Comparison of ENCODE assay signal across 17 cellular contexts in genomic region chr20:50266293-50267040, GRCh38.
DNase-seq lines count a peak whose midpoint lies in the region; ATAC-seq and TF ChIP-seq lines count a peak whose summit lies in the region.
"Had no signal": no experiment of that assay in that cellular context is flagged by ENCODE, and none has a peak within 500 bp of the region (broad histone marks: within the 10 kb centered on the region; RNA-seq: fewer than 3 reads in every experiment).

No MANE protein-coding gene starts in this region.

- no peak for DNase-seq in right cardiac atrium
- DNase-seq in right atrium auricular region (ENCODE audit: low spot score), result no peak
- no peak for DNase-seq in epithelial cell of prostate (ENCODE audit: low read depth, low spot score)
- DNase-seq in osteocyte (ENCODE audit: extremely low spot score, unreplicated experiment), result no peak
- no peak for DNase-seq in NCI-H510A treated with DMSO at 0.1 percent for 48 hours (lab: John Stamatoyannopoulos, UW)
- DNase-seq in GOT3 (lab: John Stamatoyannopoulos, UW), result no peak
- no peak for DNase-seq in occipital lobe (lab: John Stamatoyannopoulos, UW)
- DNase-seq: activated CD4-positive, alpha-beta T cell treated with anti-CD3 and anti-CD28 coated beads, Interleukin-2, amount 50 U/mL, for 48 hours; amniotic stem cell; CD4-positive, CD25-positive, alpha-beta regulatory T cell; MG63; NCI-H1930; NCI-H526; stimulated activated CD4-positive, alpha-beta T cell treated with anti-CD3 and anti-CD28 coated beads, Interleukin-1b, Interleukin-23, amount 100 ng/mL, for 48 hours had no signal

- peak overlapping the region; percentile 7 for H3K27ac Mint-ChIP-seq in osteocyte (ENCODE audit: unreplicated experiment)
- H3K27ac Mint-ChIP-seq: CD4-positive, CD25-positive, alpha-beta regulatory T cell had no signal

- H3K27me3 Mint-ChIP-seq in osteocyte (ENCODE audit: unreplicated experiment), result no peaks in the 10 kb centered on the region

- no peaks in the 10 kb centered on the region for H3K9me3 Mint-ChIP-seq in osteocyte (ENCODE audit: unreplicated experiment)
- H3K9me3 Mint-ChIP-seq: activated T-helper 1 cell treated with anti-CD3 and anti-CD28 coated beads, Interleukin-12 subunit alpha, Interleukin-12 subunit beta, Interleukin-2, Interleukin-4 antibody, amounts not matched to agents 30 ng/mL and 10 ng/mL and 1 ng/mL, durations not matched to agents 14 hours and 24 hours and 36 hours; CD4-positive, CD25-positive, alpha-beta regulatory T cell had no signal

- peaks cover 6% of the 10 kb centered on the region for H3K4me1 Mint-ChIP-seq in osteocyte (ENCODE audit: unreplicated experiment)
- H3K4me1 Mint-ChIP-seq: CD4-positive, CD25-positive, alpha-beta regulatory T cell had no signal

- no peaks in the 10 kb centered on the region for H3K9me3 ChIP-seq in right cardiac atrium (ENCODE audit: control insufficient read depth, low read length)
- no peaks in the 10 kb centered on the region for H3K9me3 ChIP-seq in right atrium auricular region
- H3K9me3 ChIP-seq: MG63, testis had no signal

- peak; percentile 12 to 20 for ATAC-seq in right cardiac atrium
- ATAC-seq in HG03159 (IDR thresholded peaks at IDR 0.05; ENCODE audit: unreplicated experiment), result no peak

- no peak overlapping the region for H3K4me3 Mint-ChIP-seq in osteocyte (ENCODE audit: unreplicated experiment)
- H3K4me3 Mint-ChIP-seq: activated T-helper 1 cell treated with anti-CD3 and anti-CD28 coated beads, Interleukin-12 subunit alpha, Interleukin-12 subunit beta, Interleukin-2, Interleukin-4 antibody, amounts not matched to agents 30 ng/mL and 10 ng/mL and 1 ng/mL, durations not matched to agents 14 hours and 24 hours and 36 hours had no signal

- H3K27me3 ChIP-seq in right cardiac atrium (ENCODE audit: control insufficient read depth, insufficient read depth), result no peaks in the 10 kb centered on the region
- no peaks in the 10 kb centered on the region for H3K27me3 ChIP-seq in right atrium auricular region
- H3K27me3 ChIP-seq: MG63, testis had no signal

- H3K36me3 Mint-ChIP-seq in osteocyte (ENCODE audit: unreplicated experiment), result no peaks in the 10 kb centered on the region
- H3K36me3 Mint-ChIP-seq: CD4-positive, CD25-positive, alpha-beta regulatory T cell had no signal

- TF ChIP-seq CTCF in right atrium auricular region (IDR thresholded peaks at IDR 0.05) (no peak), osteocyte (IDR thresholded peaks at IDR 0.05) (no peak)

- 78% methylated on average over 10 of the region's 10 CpGs for WGBS in right cardiac atrium

- H3K4me1 ChIP-seq in right cardiac atrium (ENCODE audit: control insufficient read depth, insufficient read depth, low read length) (peaks cover 3% of the 10 kb centered on the region), right atrium auricular region (peaks cover 0 to 12% of the 10 kb centered on the region in 2 donors)

- no peaks in the 10 kb centered on the region for H3K36me3 ChIP-seq in right atrium auricular region
- H3K36me3 ChIP-seq: MG63 had no signal

- intact Hi-C loops in right cardiac atrium (cut with DNase I), result no loop called here

- H3K4me3 ChIP-seq in right cardiac atrium (ENCODE audit: low read length) (no peak overlapping the region), right atrium auricular region (no peak overlapping the region)
- H3K4me3 ChIP-seq: MG63, testis had no signal

- H3K27ac ChIP-seq in right cardiac atrium (ENCODE audit: low read length) (peak overlapping the region; percentile 39), right atrium auricular region (peak overlapping the region in 1 of 2 donors; percentile 51), epithelial cell of prostate (peak overlapping the region; percentile 5)
